28 cellular contexts compared by ENCODE assay signal in genomic region chr5:77032635-77033034, GRCh38.
"Had no signal": no experiment of that assay in that cellular context is flagged by ENCODE, and none has a peak within 500 bp of the region (broad histone marks: within the 10 kb centered on the region; RNA-seq: fewer than 3 reads in every experiment).

No MANE protein-coding gene starts in this region.

- H3K4me3 ChIP-seq: body of pancreas, coronary artery, esophagus squamous epithelium, left lung, mucosa of descending colon, smooth muscle cell, transverse colon had no signal

- H3K27me3 Mint-ChIP-seq: activated CD4-positive, alpha-beta T cell treated with anti-CD3 and anti-CD28 coated beads for 36 hours; activated naive CD8-positive, alpha-beta T cell treated with anti-CD3 and anti-CD28 coated beads for 36 hours; naive thymus-derived CD4-positive, alpha-beta T cell; progenitor cell of endocrine pancreas had no signal

- H3K27ac ChIP-seq: body of pancreas, coronary artery, esophagus squamous epithelium, left lung, transverse colon had no signal

- H3K27me3 ChIP-seq: body of pancreas, esophagus squamous epithelium, left lung, transverse colon had no signal

- DNase-seq: activated CD4-positive, alpha-beta T cell treated with anti-CD3 and anti-CD28 coated beads for 36 hours; activated CD8-positive, alpha-beta memory T cell treated with anti-CD3 and anti-CD28 coated beads, Interleukin-2, amount 50 U/mL, for 4 hours; activated CD8-positive, alpha-beta T cell treated with anti-CD3 and anti-CD28 coated beads, Interleukin-2, amount 10 ng/mL, durations not matched to agents 7 days and 5 days; activated naive CD8-positive, alpha-beta T cell treated with anti-CD3 and anti-CD28 coated beads for 36 hours; activated T-cell treated with anti-CD3 and anti-CD28 coated beads, Interleukin-2, amount 50 U/mL, for 72 hours; amygdala; body of pancreas; central memory CD4-positive, alpha-beta T cell; effector CD4-positive, alpha-beta T cell; esophagus squamous epithelium; foreskin fibroblast; hypothalamus; kidney; left lung; mammary epithelial cell; mucosa of descending colon; naive thymus-derived CD4-positive, alpha-beta T cell; nucleus accumbens; right cardiac atrium; stimulated activated CD4-positive, alpha-beta T cell treated with anti-CD3 and anti-CD28 coated beads, Interleukin-4, amount 100 ng/mL, for 4 hours; stimulated activated CD8-positive, alpha-beta memory T cell treated with anti-CD3 and anti-CD28 coated beads, Interleukin-4, amount 100 ng/mL, for 48 hours; stimulated activated naive CD4-positive, alpha-beta T cell treated with Interleukin-2 at 50 U/mL for 16 hours; substantia nigra; transverse colon had no signal

- H3K27ac Mint-ChIP-seq: activated CD4-positive, alpha-beta T cell treated with anti-CD3 and anti-CD28 coated beads for 36 hours; activated CD8-positive, alpha-beta T cell treated with anti-CD3 and anti-CD28 coated beads, Interleukin-2, amount 10 ng/mL, durations not matched to agents 7 days and 5 days; activated naive CD8-positive, alpha-beta T cell treated with anti-CD3 and anti-CD28 coated beads for 36 hours; activated T-cell treated with anti-CD3 and anti-CD28 coated beads, Interleukin-2, amount 50 U/mL, for 72 hours; T-helper 1 cell treated with Interleukin-12 subunit alpha and Interleukin-12 subunit beta and Interleukin-4 antibody, amounts not matched to agents 30 μg/mL and 1 μg/mL, for 36 hours had no signal

- H3K9me3 ChIP-seq: esophagus squamous epithelium, transverse colon had no signal

- H3K4me3 Mint-ChIP-seq: activated CD8-positive, alpha-beta T cell treated with anti-CD3 and anti-CD28 coated beads, Interleukin-2, amount 10 ng/mL, durations not matched to agents 7 days and 5 days; T-helper 1 cell treated with Interleukin-12 subunit alpha and Interleukin-12 subunit beta and Interleukin-4 antibody, amounts not matched to agents 30 μg/mL and 1 μg/mL, for 36 hours had no signal

- ATAC-seq: activated CD4-positive, alpha-beta T cell treated with anti-CD3 and anti-CD28 coated beads for 36 hours; activated CD8-positive, alpha-beta T cell treated with anti-CD3 and anti-CD28 coated beads, Interleukin-2, amount 10 ng/mL, durations not matched to agents 7 days and 5 days; activated T-cell treated with anti-CD3 and anti-CD28 coated beads, Interleukin-2, amount 50 U/mL, for 72 hours; body of pancreas; left lung; mucosa of descending colon; naive thymus-derived CD4-positive, alpha-beta T cell; right cardiac atrium had no signal
